ENCODE assay signal across 14 cellular contexts in genomic region chr13:91056746-91057145, GRCh38.
DNase-seq lines count a peak whose midpoint lies in the region; ATAC-seq, FAIRE-seq and TF ChIP-seq lines count a peak whose summit lies in the region.
"Had no signal": no experiment of that assay in that cellular context is flagged by ENCODE, and none has a peak within 500 bp of the region (broad histone marks: within the 10 kb centered on the region; RNA-seq: fewer than 3 reads in every experiment).

No MANE protein-coding gene starts in this region.

- TF ChIP-seq RAD21 in H1 (IDR thresholded peaks at IDR 0.05 in 1 of 2, conservative IDR thresholded peaks at IDR 0.05 in 1 of 2; ENCODE audit: low read depth in 2 of 2, low read length in 2 of 2), result no peak

- CTCF ChIA-PET in H1 (lab: Charles Lee; ENCODE audit: partially characterized antibody), result interaction anchor here (1.6 kb wide), 1 partner anchor 127 kb away, joined by 6 read pairs; no protein-coding TSS in a partner anchor

- POLR2A ChIA-PET in H1 (lab: Charles Lee; ENCODE audit: partially characterized antibody), result no interaction called here

- ATAC-seq in GM18907 (IDR thresholded peaks at IDR 0.05; ENCODE audit: unreplicated experiment), result peak; percentile 96
- peak; percentile 66 for ATAC-seq in GM21717 (IDR thresholded peaks at IDR 0.05; ENCODE audit: unreplicated experiment)
- ATAC-seq in HG03108 (IDR thresholded peaks at IDR 0.05; ENCODE audit: unreplicated experiment), result peak; percentile 69
- ATAC-seq: activated T-helper 17 cell treated with anti-CD3 and anti-CD28 coated beads, Interleukin-2, amount 50 U/mL, for 72 hours had no signal

- 97% methylated on average over 2 of the region's 2 CpGs; no CpG with 5 or more reads in 1 of the 2 experiments for WGBS in H1 (ENCODE audit: extremely low coverage in 1 of 2, insufficient coverage in 1 of 2, insufficient read length in 1 of 2, insufficient replicate concordance in 2 of 2, low coverage in 1 of 2, low lambda C conversion rate in 2 of 2, missing lambda C conversion rate in 1 of 2), 2 experiments

- no peaks in the 10 kb centered on the region for H3K79me1 ChIP-seq in H1 (ENCODE audit: low read depth, low read length)

- peaks cover 0 to 3% (median 0%) of the 10 kb centered on the region in 4 experiments; a peak in 1 of 7 replicates for H3K4me1 ChIP-seq in H1 (replicated peaks in 1 of 4; ENCODE audit: control insufficient read depth in 3 of 4, insufficient read depth in 4 of 4, low read length in 3 of 4)

- no peak overlapping the region for H3K4me3 ChIP-seq in H1 (ENCODE audit: extremely low read depth in 1 of 4, insufficient read depth in 2 of 4, low read depth in 3 of 4, low read length in 4 of 4)
- H3K4me3 ChIP-seq: MG63 had no signal

- H3K36me3 ChIP-seq in H1 (ENCODE audit: control insufficient read depth in 2 of 4, insufficient read depth in 4 of 4, low read length in 3 of 4), result no peaks in the 10 kb centered on the region
- H3K36me3 ChIP-seq: MG63 had no signal

- H2BK12ac ChIP-seq in H1 (ENCODE audit: low read depth, low read length), result no peak overlapping the region

- H4K8ac ChIP-seq in H1 (ENCODE audit: extremely low read depth, insufficient read depth, low read length), result no peak overlapping the region

- H3K18ac ChIP-seq in H1 (ENCODE audit: extremely low read depth, low read length), result no peak overlapping the region

- no peak overlapping the region for H3K9ac ChIP-seq in H1 (replicated peaks in 1 of 4; ENCODE audit: extremely low read depth in 1 of 4, low read depth in 3 of 4, low read length in 3 of 4)

- no peak overlapping the region for H3K4me2 ChIP-seq in H1 (ENCODE audit: insufficient read depth in 1 of 2, low read depth in 2 of 2, low read length in 2 of 2)

- no peak for TF ChIP-seq CTCF in H1 (IDR thresholded peaks at IDR 0.05; ENCODE audit: control extremely low read depth in 1 of 3, insufficient read depth in 1 of 3, low read depth in 1 of 3, low read length in 3 of 3)

- no peak overlapping the region for H3K27ac ChIP-seq in H1 (ENCODE audit: low read depth, low read length)
- H3K27ac ChIP-seq: epithelial cell of prostate had no signal

- TF ChIP-seq POLR2A in H1 (IDR thresholded peaks at IDR 0.05; ENCODE audit: control extremely low read depth in 1 of 2, low read depth in 2 of 2, low read length in 2 of 2), result no peak

- H3K79me2 ChIP-seq in H1 (ENCODE audit: control insufficient read depth in 1 of 2, insufficient read depth in 2 of 2, low read length in 2 of 2), result no peaks in the 10 kb centered on the region

- no peak overlapping the region for H2AK5ac ChIP-seq in H1 (ENCODE audit: low read depth, low read length)

- H2BK20ac ChIP-seq in H1 (ENCODE audit: low read length), result no peak overlapping the region

- H3K4ac ChIP-seq in H1 (replicated peaks; ENCODE audit: insufficient read length, low read depth, low read length), result no peak overlapping the region

- H4K20me1 ChIP-seq in H1 (replicated peaks in 1 of 2; ENCODE audit: control insufficient read depth in 1 of 2, insufficient read depth in 2 of 2, low read length in 2 of 2), result no peaks in the 10 kb centered on the region

- DNase-seq in H1 (ENCODE audit: low read depth in 1 of 2, low spot score in 2 of 2) (no peak), RPMI8226 (no peak), NCI-H2227 treated with DMSO at 0.1 percent for 48 hours (lab: John Stamatoyannopoulos, UW) (no peak), globus pallidus (ENCODE audit: low spot score) (no peak)
- no peak for DNase-seq in effector CD4-positive, alpha-beta T cell
- DNase-seq: activated B cell treated with CpG ODN at 0.5 μM for 24 hours, mesenchymal stem cell, MG63, NCI-H524 treated with DMSO at 0.1 percent for 48 hours had no signal

- no peak overlapping the region for H3K56ac ChIP-seq in H1 (replicated peaks; ENCODE audit: insufficient read length, low read depth, low read length)

- TF ChIP-seq EP300 in H1 (IDR thresholded peaks at IDR 0.05; ENCODE audit: borderline replicate concordance in 1 of 2, low read depth in 2 of 2, low read length in 2 of 2), result no peak

- H3K23ac ChIP-seq in H1 (ENCODE audit: insufficient read length), result no peak overlapping the region

- H3K23me2 ChIP-seq in H1 (ENCODE audit: low read depth, low read length), result no peaks in the 10 kb centered on the region

- H2BK5ac ChIP-seq in H1 (ENCODE audit: low read depth, low read length), result no peak overlapping the region

- FAIRE-seq in H1 (lab: Jason Lieb, UNC), result no peak

- no peak overlapping the region for H2BK15ac ChIP-seq in H1 (ENCODE audit: low read length)

- no peaks in the 10 kb centered on the region for H3K9me3 ChIP-seq in H1 (ENCODE audit: insufficient read depth in 2 of 2, low read depth in 1 of 2, low read length in 1 of 2)
- H3K9me3 ChIP-seq: MG63 had no signal

- H2BK120ac ChIP-seq in H1 (replicated peaks; ENCODE audit: low read depth, low read length), result no peak overlapping the region

- H2AFZ ChIP-seq in H1 (ENCODE audit: low read length), result peak overlapping the region; percentile 33; the same call in 1 of the 2 replicates

- no peaks in the 10 kb centered on the region for H3K27me3 ChIP-seq in H1 (replicated peaks in 1 of 4; ENCODE audit: control insufficient read depth in 3 of 4, extremely low read depth in 1 of 4, insufficient read depth in 3 of 4, low read length in 3 of 4)
- H3K27me3 ChIP-seq: MG63 had no signal

- no peak overlapping the region for H4K91ac ChIP-seq in H1 (replicated peaks; ENCODE audit: insufficient read length, low read length)

- H3K14ac ChIP-seq in H1 (ENCODE audit: insufficient read length), result no peak overlapping the region

- H4K5ac ChIP-seq in H1 (ENCODE audit: insufficient read length, low read depth, low read length), result no peak overlapping the region

TF ChIP-seq in H1, 55 proteins besides CTCF, POLR2A, EP300 and RAD21:
- TF ChIP-seq HDAC6 (IDR thresholded peaks at IDR 0.05; ENCODE audit: low read depth, low read length) (no peak), TEAD4 (IDR thresholded peaks at IDR 0.05; ENCODE audit: low read depth, low read length) (no peak), YY1 (IDR thresholded peaks at IDR 0.05; ENCODE audit: low read depth, low read length) (no peak), POLR2AphosphoS5 (IDR thresholded peaks at IDR 0.05; ENCODE audit: low read depth, low read length) (no peak), ATF2 (IDR thresholded peaks at IDR 0.05; ENCODE audit: low read length) (no peak), TCF12 (IDR thresholded peaks at IDR 0.05; ENCODE audit: low read depth, low read length) (no peak), KDM1A (IDR thresholded peaks at IDR 0.05; ENCODE audit: borderline replicate concordance, low read length) (no peak), FOSL1 (IDR thresholded peaks at IDR 0.05; ENCODE audit: insufficient read depth, low read depth, low read length) (no peak)
- TF ChIP-seq, protein P1, sequence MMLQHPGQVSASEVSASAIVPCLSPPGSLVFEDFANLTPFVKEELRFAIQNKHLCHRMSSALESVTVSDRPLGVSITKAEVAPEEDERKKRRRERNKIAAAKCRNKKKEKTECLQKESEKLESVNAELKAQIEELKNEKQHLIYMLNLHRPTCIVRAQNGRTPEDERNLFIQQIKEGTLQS (IDR thresholded peaks at IDR 0.05; ENCODE audit: insufficient read depth, low read depth, low read length), result no peak
